11 cellular contexts compared by ENCODE assay signal in genomic region chr20:18728867-18729224, GRCh38.
DNase-seq lines count a peak whose midpoint lies in the region; ATAC-seq, FAIRE-seq and TF ChIP-seq lines count a peak whose summit lies in the region.
"Had no signal": no experiment of that assay in that cellular context is flagged by ENCODE, and none has a peak within 500 bp of the region (broad histone marks: within the 10 kb centered on the region; RNA-seq: fewer than 3 reads in every experiment).

No MANE protein-coding gene starts in this region.

- ATAC-seq in GM18907 (IDR thresholded peaks at IDR 0.05; ENCODE audit: unreplicated experiment) (peak; percentile 47), GM21737 (IDR thresholded peaks at IDR 0.05; ENCODE audit: unreplicated experiment) (peak; percentile 47), HG03108 (IDR thresholded peaks at IDR 0.05; ENCODE audit: unreplicated experiment) (peak; percentile 44), GM12878 (peak; percentile 67), left colon (no peak)
- ATAC-seq: naive thymus-derived CD8-positive, alpha-beta T cell had no signal

- H2AFZ ChIP-seq in GM12878 (ENCODE audit: control insufficient read depth, low read depth, low read length), result peak overlapping the region; percentile 24; the same call in 1 of the 2 replicates

- RAD21 ChIA-PET in GM12878 (lab: Charles Lee; ENCODE audit: unreplicated experiment), result interaction anchor here (1.2 to 1.4 kb wide), 3 partner anchors 22 to 95 kb away, joined by 3 to 5 read pairs (median 3); no protein-coding TSS in a partner anchor

- H3K4me2 ChIP-seq in GM12878 (ENCODE audit: control insufficient read depth, insufficient read depth), result peak overlapping the region; percentile 77

- no peak for FAIRE-seq in GM12878 (lab: Jason Lieb, UNC)
- FAIRE-seq: keratinocyte had no signal

- POLR2A ChIA-PET in GM12878 (lab: Charles Lee), result interaction anchor here (0.6 to 1.5 kb wide), 3 partner anchors 24 to 342 kb away, joined by 3 to 5 read pairs (median 4); no protein-coding TSS in a partner anchor

- TF ChIP-seq POLR2A in GM12878 (IDR thresholded peaks at IDR 0.05; ENCODE audit: low read depth, low read length) (no peak), esophagus muscularis mucosa (IDR thresholded peaks at IDR 0.05; ENCODE audit: low read depth) (no peak)

- H3K36me3 ChIP-seq in GM12878 (ENCODE audit: control insufficient read depth in 2 of 2, insufficient read depth in 2 of 2, low read length in 1 of 2) (no peaks in the 10 kb centered on the region), esophagus muscularis mucosa (no peaks in the 10 kb centered on the region)
- H3K36me3 ChIP-seq: cardiac muscle cell had no signal

- no peak overlapping the region for H3K4me3 ChIP-seq in GM12878
- no peak overlapping the region for H3K4me3 ChIP-seq in esophagus muscularis mucosa
- H3K4me3 ChIP-seq: cardiac muscle cell had no signal

- H3K9ac ChIP-seq in GM12878 (ENCODE audit: control insufficient read depth, insufficient read depth, low read length), result no peak overlapping the region

- in situ Hi-C loops in GM12878 (cut with MboI), result no loop called here

- CTCF ChIA-PET in GM12878 (lab: Yijun Ruan, JAX), result interaction anchor here (1.3 to 2.4 kb wide), 2 partner anchors 11 to 96 kb away, joined by 3 to 11 read pairs; no protein-coding TSS in a partner anchor

- H3K9me3 ChIP-seq in GM12878 (replicated peaks; ENCODE audit: control insufficient read depth, insufficient read depth, low read length) (no peaks in the 10 kb centered on the region), esophagus muscularis mucosa (no peaks in the 10 kb centered on the region)

- SMC1A ChIA-PET in GM12878 (lab: Charles Lee; ENCODE audit: uncharacterized antibody, unreplicated experiment), result interaction anchor here (1.0 to 1.9 kb wide), 6 partner anchors 12 to 342 kb away, joined by 3 to 8 read pairs (median 4); no protein-coding TSS in a partner anchor

- H3K4me1 ChIP-seq in GM12878 (ENCODE audit: control insufficient read depth, insufficient read depth, low read length) (peaks cover 24% of the 10 kb centered on the region), esophagus muscularis mucosa (no peaks in the 10 kb centered on the region)

- DNase-seq in GM12878 (ENCODE audit: low read depth, low spot score), result no peak
- DNase-seq in stimulated activated CD4-positive, alpha-beta T cell treated with anti-CD3 and anti-CD28 coated beads, Interleukin-2, amount 100 ng/mL, for 48 hours, result no peak
- DNase-seq in left colon, result no peak
- no peak for DNase-seq in NCI-H146 treated with DMSO at 0.1 percent for 48 hours (lab: John Stamatoyannopoulos, UW; ENCODE audit: unreplicated experiment)
- no peak for DNase-seq in esophagus muscularis mucosa (ENCODE audit: extremely low spot score)
- DNase-seq: naive thymus-derived CD8-positive, alpha-beta T cell had no signal

- intact Hi-C loops in GM12878 (cut with micrococcal nuclease; ENCODE audit: unreplicated experiment), result no loop called here
- intact Hi-C loops in left colon (cut with DNase I, micrococcal nuclease), result no loop called here
- intact Hi-C loops in esophagus muscularis mucosa (cut with DNase I), result no loop called here

- H4K20me1 ChIP-seq in GM12878 (ENCODE audit: control insufficient read depth, insufficient read depth), result no peaks in the 10 kb centered on the region

- H3K27me3 ChIP-seq in GM12878 (replicated peaks in 1 of 2; ENCODE audit: control insufficient read depth in 2 of 2, insufficient read depth in 2 of 2, low read length in 1 of 2) (no peaks in the 10 kb centered on the region), esophagus muscularis mucosa (no peaks in the 10 kb centered on the region)
- H3K27me3 ChIP-seq: cardiac muscle cell had no signal

- H3K79me2 ChIP-seq in GM12878 (ENCODE audit: control insufficient read depth, insufficient read depth, low read length), result no peaks in the 10 kb centered on the region

- WGBS in GM12878 (ENCODE audit: insufficient coverage, insufficient replicate concordance, low lambda C conversion rate, missing lambda C conversion rate), result 0% methylated on average over 5 of the region's 5 CpGs
- WGBS in esophagus muscularis mucosa, result 90% methylated on average over 5 of the region's 5 CpGs

- no TSS peak for BruUV-seq in GM12878 (replicated peaks; lab: Mats Ljungman, UMichigan)

- TF ChIP-seq EP300 in GM12878 (IDR thresholded peaks at IDR 0.05; ENCODE audit: borderline replicate concordance in 1 of 2, control insufficient read depth in 1 of 2, low read depth in 2 of 2, low read length in 2 of 2), result no peak
- no peak for TF ChIP-seq EP300 in esophagus muscularis mucosa (IDR thresholded peaks at IDR 0.05)

- H3K27ac ChIP-seq in GM12878 (ENCODE audit: control insufficient read depth, insufficient read depth) (peak overlapping the region; percentile 47), esophagus muscularis mucosa (replicated peaks in 1 of 4) (no peak overlapping the region)
- H3K27ac ChIP-seq: cardiac muscle cell had no signal

- TF ChIP-seq CTCF in GM12878 (IDR thresholded peaks at IDR 0.05 in 2 of 3, conservative IDR thresholded peaks at IDR 0.05 in 1 of 3; ENCODE audit: control insufficient read depth in 2 of 3, extremely low read depth in 1 of 3, insufficient read depth in 1 of 3, low read depth in 3 of 3, low read length in 3 of 3) (no peak), esophagus muscularis mucosa (IDR thresholded peaks at IDR 0.05) (no peak)

- no peak for TF ChIP-seq RAD21 in GM12878 (IDR thresholded peaks at IDR 0.05; ENCODE audit: insufficient read depth, low read depth, low read length)

TF ChIP-seq in GM12878, 131 proteins besides CTCF, POLR2A, EP300 and RAD21 (continues in another document):
- TF ChIP-seq GABPA (IDR thresholded peaks at IDR 0.05; ENCODE audit: low read depth) (no peak), CREB1 (IDR thresholded peaks at IDR 0.05; ENCODE audit: low read depth) (no peak), EED (IDR thresholded peaks at IDR 0.05; ENCODE audit: low read depth) (0 out of 2 replicates have a peak, but pooled peaks have one; percentile 4), RAD51 (IDR thresholded peaks at IDR 0.05) (no peak), PBX3 (IDR thresholded peaks at IDR 0.05; ENCODE audit: insufficient replicate concordance, low read depth, low read length) (no peak), SMAD1 (IDR thresholded peaks at IDR 0.05; ENCODE audit: low read depth, partially characterized antibody) (no peak), SUZ12 (IDR thresholded peaks at IDR 0.05; ENCODE audit: unreplicated experiment) (no peak), BHLHE40 (IDR thresholded peaks at IDR 0.05; ENCODE audit: borderline replicate concordance in 1 of 2, low read depth in 2 of 2, low read length in 1 of 2) (0 out of 4 replicates have a peak, but pooled peaks of 1 of the 2 experiments have one; percentile 3), SMARCA5 (IDR thresholded peaks at IDR 0.05) (peak; percentile 83; the same call in 1 of the 2 replicates), ZNF592 (IDR thresholded peaks at IDR 0.05) (no peak), MEF2B (IDR thresholded peaks at IDR 0.05; ENCODE audit: partially characterized antibody, poor library complexity, severe bottlenecking) (peak; percentile 54), IKZF1 (conservative IDR thresholded peaks at IDR 0.05) (0 out of 2 replicates have a peak, but pooled peaks have one; percentile 16), TBL1XR1 (IDR thresholded peaks at IDR 0.05; ENCODE audit: low read depth, low read length) (no peak)
